Comparison of ENCODE assay signal across 9 cellular contexts in the genomic region with DNA sequence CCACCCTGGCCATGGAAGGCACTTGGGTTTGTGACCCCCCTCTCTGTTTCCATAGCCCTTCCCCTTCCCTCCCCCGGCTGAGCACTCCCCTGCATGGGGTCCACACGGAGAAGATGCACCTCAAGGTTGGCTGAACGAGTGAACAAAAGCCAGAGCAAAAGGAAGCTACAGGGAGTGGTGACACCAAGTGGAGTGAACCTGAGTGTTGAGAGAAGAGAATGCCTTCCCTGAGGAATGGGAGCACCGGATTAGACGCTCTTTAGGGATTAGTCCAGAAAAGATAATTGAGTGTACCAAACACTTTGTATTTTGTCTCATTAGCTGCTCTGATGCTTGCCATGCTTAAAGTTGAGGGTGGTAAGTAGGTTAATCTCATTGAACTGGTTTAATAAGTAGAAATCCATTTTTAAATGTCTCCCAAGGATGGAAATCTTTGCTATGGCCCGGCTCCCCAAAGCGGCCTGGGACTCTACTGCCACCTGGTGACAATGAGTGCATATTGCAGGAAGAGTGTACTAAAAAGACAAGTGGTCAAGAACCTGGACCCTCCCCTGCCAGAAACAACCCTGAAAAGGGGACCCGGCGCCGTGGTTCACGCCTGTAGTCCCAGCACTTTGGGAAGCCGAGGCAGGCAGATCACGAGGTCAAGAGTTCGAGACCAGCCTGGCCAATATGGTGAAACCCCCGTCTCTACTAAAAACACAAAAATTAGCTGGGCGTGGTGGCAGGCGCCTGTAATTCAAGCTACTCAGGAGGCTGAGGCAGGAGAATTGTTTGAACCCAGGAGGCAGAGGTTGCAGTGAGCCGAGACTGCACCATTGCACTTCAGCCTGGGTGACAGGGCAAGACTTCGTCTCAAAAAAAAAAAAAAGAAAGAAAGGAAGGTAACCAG.
A peak's percentile ranks its signal among the peaks of the same experiment; 100 is the strongest.
DNase-seq lines count a peak whose midpoint lies in the region; ATAC-seq, FAIRE-seq and TF ChIP-seq lines count a peak whose summit lies in the region.
"Had no signal": no experiment of that assay in that cellular context is flagged by ENCODE, and none has a peak within 500 bp of the region (broad histone marks: within the 10 kb centered on the region; RNA-seq: fewer than 3 reads in every experiment).

No MANE protein-coding gene starts in this region.

- intact Hi-C loops in activated B cell treated with CpG ODN at 0.5 μM for 24 hours (cut with micrococcal nuclease), result loop anchor here (1.0 to 10.0 kb wide), 5 partner anchors 111 to 747 kb away; no protein-coding TSS in a partner anchor
- intact Hi-C loops in activated T-helper 1 cell treated with anti-CD3 and anti-CD28 coated beads, Interleukin-12 subunit alpha, Interleukin-12 subunit beta, Interleukin-2, Interleukin-4 antibody, amounts not matched to agents 30 ng/mL and 10 ng/mL and 1 ng/mL, durations not matched to agents 14 hours and 24 hours and 36 hours (cut with micrococcal nuclease), result loop anchor here (5.0 to 10.0 kb wide), 3 partner anchors 621 to 806 kb away; no protein-coding TSS in a partner anchor

- H2AFZ ChIP-seq in keratinocyte (ENCODE audit: control insufficient read depth, low read length), result no peak overlapping the region

- no peaks in the 10 kb centered on the region for H3K9me3 ChIP-seq in keratinocyte (ENCODE audit: control insufficient read depth, low read depth, low read length)

- no peaks in the 10 kb centered on the region for H3K9me3 Mint-ChIP-seq in activated B cell treated with CpG ODN at 0.5 μM for 24 hours
- peaks cover 6% of the 10 kb centered on the region for H3K9me3 Mint-ChIP-seq in activated T-helper 1 cell treated with anti-CD3 and anti-CD28 coated beads, Interleukin-12 subunit alpha, Interleukin-12 subunit beta, Interleukin-2, Interleukin-4 antibody, amounts not matched to agents 30 ng/mL and 10 ng/mL and 1 ng/mL, durations not matched to agents 14 hours and 24 hours and 36 hours

- no peaks in the 10 kb centered on the region for H3K79me2 ChIP-seq in keratinocyte (ENCODE audit: control insufficient read depth, insufficient read depth, low read length)

- H3K4me1 ChIP-seq in keratinocyte (ENCODE audit: control insufficient read depth, extremely low read depth, insufficient read depth, low read length), result no peaks in the 10 kb centered on the region

- peaks cover 13% of the 10 kb centered on the region for H3K27me3 Mint-ChIP-seq in activated B cell treated with CpG ODN at 0.5 μM for 24 hours
- H3K27me3 Mint-ChIP-seq in activated T-helper 1 cell treated with anti-CD3 and anti-CD28 coated beads, Interleukin-12 subunit alpha, Interleukin-12 subunit beta, Interleukin-2, Interleukin-4 antibody, amounts not matched to agents 30 ng/mL and 10 ng/mL and 1 ng/mL, durations not matched to agents 14 hours and 24 hours and 36 hours (ENCODE audit: insufficient read depth), result peaks cover 17% of the 10 kb centered on the region

- dilution Hi-C loops in keratinocyte (cut with MboI; ENCODE audit: extremely low pct_ligation_motif_present, low sequenced_read_pairs), result no loop called here

- H3K9me1 ChIP-seq in keratinocyte (ENCODE audit: control insufficient read depth, extremely low read depth, insufficient read depth, low read length), result no peaks in the 10 kb centered on the region

- TF ChIP-seq CTCF in activated B cell treated with CpG ODN at 0.5 μM for 24 hours (IDR thresholded peaks at IDR 0.05) (peak; percentile 63), keratinocyte (optimal IDR thresholded peaks at IDR 0.05 in 1 of 3, IDR thresholded peaks at IDR 0.05 in 1 of 3, conservative IDR thresholded peaks at IDR 0.05 in 1 of 3; ENCODE audit: extremely low read depth in 1 of 3, insufficient read depth in 2 of 3, low read length in 3 of 3) (peak; percentile 69 to 87 (median 73))

- H3K36me3 Mint-ChIP-seq in activated B cell treated with CpG ODN at 0.5 μM for 24 hours (ENCODE audit: low read depth), result no peaks in the 10 kb centered on the region
- H3K36me3 Mint-ChIP-seq in activated T-helper 1 cell treated with anti-CD3 and anti-CD28 coated beads, Interleukin-12 subunit alpha, Interleukin-12 subunit beta, Interleukin-2, Interleukin-4 antibody, amounts not matched to agents 30 ng/mL and 10 ng/mL and 1 ng/mL, durations not matched to agents 14 hours and 24 hours and 36 hours (ENCODE audit: low read depth), result no peaks in the 10 kb centered on the region

- no peak for FAIRE-seq in HTR-8/SVneo (lab: Jason Lieb, UNC)
- FAIRE-seq in keratinocyte (lab: Jason Lieb, UNC), result no peak
- FAIRE-seq: G401.6 had no signal

- no peak for ATAC-seq in activated B cell treated with CpG ODN at 0.5 μM for 24 hours (ENCODE audit: low read depth)

- no peak overlapping the region for H3K9ac ChIP-seq in keratinocyte (ENCODE audit: control insufficient read depth, extremely low read depth, insufficient read depth, low read length)

- peaks cover 6% of the 10 kb centered on the region for H3K27me3 ChIP-seq in keratinocyte (ENCODE audit: control insufficient read depth, extremely low read depth, insufficient read depth, low read length)

- DNase-seq in NCI-H2196 (lab: John Stamatoyannopoulos, UW; ENCODE audit: unreplicated experiment), result peak; percentile 15
- no peak for DNase-seq in NCI-H2196 treated with DMSO at 0.1 percent for 48 hours (lab: John Stamatoyannopoulos, UW; ENCODE audit: unreplicated experiment)
- peak; percentile 23 for DNase-seq in HTR-8/SVneo (ENCODE audit: insufficient read length, low spot score)
- no peak for DNase-seq in activated B cell treated with CpG ODN at 0.5 μM for 24 hours
- DNase-seq in keratinocyte (ENCODE audit: low read depth, low spot score), result peak; percentile 5
- no peak for DNase-seq in activated T-helper 1 cell treated with anti-CD3 and anti-CD28 coated beads, Interleukin-12 subunit alpha, Interleukin-12 subunit beta, Interleukin-2, Interleukin-4 antibody, amounts not matched to agents 30 ng/mL and 10 ng/mL and 1 ng/mL, durations not matched to agents 14 hours and 24 hours and 36 hours (ENCODE audit: low spot score)
- no peak for DNase-seq in H4 (ENCODE audit: low spot score)
- DNase-seq in ureter (ENCODE audit: low spot score), result no peak

- H3K27ac ChIP-seq in keratinocyte (ENCODE audit: control insufficient read depth, insufficient read depth, low read length), result no peak overlapping the region

- H3K4me3 ChIP-seq in keratinocyte (ENCODE audit: control insufficient read depth in 2 of 3, extremely low read depth in 1 of 3, insufficient read depth in 2 of 3, low read depth in 1 of 3, low read length in 3 of 3), result no peak overlapping the region

- H3K4me2 ChIP-seq in keratinocyte (ENCODE audit: control insufficient read depth, extremely low read depth, insufficient read depth, low read depth, low read length), result no peak overlapping the region

- H3K36me3 ChIP-seq in keratinocyte (ENCODE audit: control insufficient read depth in 2 of 2, extremely low read depth in 1 of 2, insufficient read depth in 2 of 2, low read length in 2 of 2), result no peaks in the 10 kb centered on the region

- H3K27ac Mint-ChIP-seq in activated B cell treated with CpG ODN at 0.5 μM for 24 hours, result no peak overlapping the region
- H3K27ac Mint-ChIP-seq in activated T-helper 1 cell treated with anti-CD3 and anti-CD28 coated beads, Interleukin-12 subunit alpha, Interleukin-12 subunit beta, Interleukin-2, Interleukin-4 antibody, amounts not matched to agents 30 ng/mL and 10 ng/mL and 1 ng/mL, durations not matched to agents 14 hours and 24 hours and 36 hours, result no peak overlapping the region

- POLR2A ChIA-PET in activated B cell treated with CpG ODN at 0.5 μM for 24 hours (lab: Charles Lee), result no interaction called here

- H4K20me1 ChIP-seq in keratinocyte (ENCODE audit: control insufficient read depth, extremely low read depth, insufficient read depth, low read length), result no peaks in the 10 kb centered on the region

- H3K4me3 Mint-ChIP-seq in activated B cell treated with CpG ODN at 0.5 μM for 24 hours, result no peak overlapping the region
- no peak overlapping the region for H3K4me3 Mint-ChIP-seq in activated T-helper 1 cell treated with anti-CD3 and anti-CD28 coated beads, Interleukin-12 subunit alpha, Interleukin-12 subunit beta, Interleukin-2, Interleukin-4 antibody, amounts not matched to agents 30 ng/mL and 10 ng/mL and 1 ng/mL, durations not matched to agents 14 hours and 24 hours and 36 hours

- CTCF ChIA-PET in activated B cell treated with CpG ODN at 0.5 μM for 24 hours (lab: Charles Lee), result interaction anchor here (0.8 to 3.1 kb wide), 13 partner anchors 10 to 807 kb away, joined by 3 to 10 read pairs (median 4); no protein-coding TSS in a partner anchor

- peaks cover 17% of the 10 kb centered on the region for H3K4me1 Mint-ChIP-seq in activated B cell treated with CpG ODN at 0.5 μM for 24 hours
- H3K4me1 Mint-ChIP-seq in activated T-helper 1 cell treated with anti-CD3 and anti-CD28 coated beads, Interleukin-12 subunit alpha, Interleukin-12 subunit beta, Interleukin-2, Interleukin-4 antibody, amounts not matched to agents 30 ng/mL and 10 ng/mL and 1 ng/mL, durations not matched to agents 14 hours and 24 hours and 36 hours (ENCODE audit: low read depth), result no peaks in the 10 kb centered on the region

Comparison
In these comparisons a context has a peak if more than half of its experiments do, and no peak if none do; other contexts are left out.
1. DNase-seq: peak in NCI-H2196 (single experiment), HTR-8/SVneo (single experiment) and keratinocyte (single experiment); none in NCI-H2196 treated with DMSO at 0.1 percent for 48 hours (single experiment), activated B cell treated with CpG ODN at 0.5 μM for 24 hours (single experiment), activated T-helper 1 cell treated with anti-CD3 and anti-CD28 coated beads, Interleukin-12 subunit alpha, Interleukin-12 subunit beta, Interleukin-2, Interleukin-4 antibody, amounts not matched to agents 30 ng/mL and 10 ng/mL and 1 ng/mL, durations not matched to agents 14 hours and 24 hours and 36 hours (single experiment), H4 (single experiment) and ureter (single experiment).